In the genomic region with DNA sequence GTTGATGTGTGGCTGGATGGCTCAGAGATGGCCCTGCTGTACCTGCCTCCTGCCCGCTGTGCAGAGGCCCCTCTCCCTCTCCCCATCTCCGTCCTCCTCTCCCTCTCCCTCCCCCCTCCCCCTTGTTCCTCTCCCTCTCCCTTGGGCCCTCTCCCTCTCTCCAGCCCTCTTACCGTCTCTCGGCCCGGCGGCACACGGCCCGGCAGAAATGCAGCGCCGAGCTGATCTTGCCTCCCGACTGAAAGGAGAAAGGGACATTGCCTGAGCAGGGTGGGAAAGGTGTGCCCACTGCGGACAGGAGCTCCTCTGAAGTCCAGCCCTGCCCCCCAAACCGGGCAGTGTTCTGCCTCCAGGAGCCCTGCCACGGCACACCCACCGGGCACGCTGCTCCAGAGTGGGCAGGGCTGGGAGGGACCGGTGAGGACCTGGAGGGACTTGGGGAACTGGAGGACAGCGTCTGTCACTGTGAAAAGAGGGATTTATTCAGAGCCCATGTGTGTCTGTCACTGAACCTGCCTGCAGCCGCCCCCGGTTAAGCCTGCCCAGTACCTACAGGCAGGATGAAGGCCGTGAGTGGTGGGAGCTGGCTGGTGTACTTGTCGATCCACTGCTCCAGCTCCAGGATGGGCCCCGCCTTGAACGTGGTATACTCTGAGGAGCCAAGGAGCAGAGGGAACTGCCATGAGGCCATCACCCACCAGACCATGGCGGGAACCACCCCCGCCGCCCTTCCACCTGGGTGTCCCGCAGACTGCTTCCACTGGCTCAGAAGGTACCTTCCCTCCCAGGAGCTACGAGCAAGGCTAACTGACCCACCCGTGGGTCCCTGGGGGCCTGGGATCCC, we compare ENCODE assay signal across 17 cellular contexts.
"Had no signal": no experiment of that assay in that cellular context is flagged by ENCODE, and none has a peak within 500 bp of the region (broad histone marks: within the 10 kb centered on the region; RNA-seq: fewer than 3 reads in every experiment).

No MANE protein-coding gene starts in this region.

- H3K27me3 Mint-ChIP-seq: dendritic cell treated with granulocyte-macrophage colony-stimulating factor and Interleukin-4, amounts not matched to agents 40 ng/mL and 50 ng/mL, for 4 days; effector memory CD8-positive, alpha-beta T cell; naive thymus-derived CD4-positive, alpha-beta T cell; progenitor cell of endocrine pancreas; stimulated activated naive CD8-positive, alpha-beta T cell treated with anti-CD3 and anti-CD28 coated beads, Interleukin-15, Interleukin-2, amounts not matched to agents 100 ng/mL and 50 ng/mL, for 24 hours had no signal

- H3K4me1 Mint-ChIP-seq: naive thymus-derived CD4-positive, alpha-beta T cell; stimulated activated effector memory CD8-positive, alpha-beta T cell treated with anti-CD3 and anti-CD28 coated beads, Interleukin-12 subunit alpha, Interleukin-12 subunit beta, amount 100 ng/mL, for 72 hours had no signal

- H3K9me3 Mint-ChIP-seq: effector memory CD8-positive, alpha-beta T cell had no signal

- H3K27ac Mint-ChIP-seq: dendritic cell treated with granulocyte-macrophage colony-stimulating factor and Interleukin-4, amounts not matched to agents 40 ng/mL and 50 ng/mL, for 4 days; effector memory CD8-positive, alpha-beta T cell; naive thymus-derived CD4-positive, alpha-beta T cell; progenitor cell of endocrine pancreas; stimulated activated effector memory CD8-positive, alpha-beta T cell treated with anti-CD3 and anti-CD28 coated beads, Interleukin-12 subunit alpha, Interleukin-12 subunit beta, amount 100 ng/mL, for 72 hours; stimulated activated naive CD8-positive, alpha-beta T cell treated with anti-CD3 and anti-CD28 coated beads, Interleukin-15, Interleukin-2, amounts not matched to agents 100 ng/mL and 50 ng/mL, for 24 hours had no signal

- H3K4me3 Mint-ChIP-seq: dendritic cell treated with granulocyte-macrophage colony-stimulating factor and Interleukin-4, amounts not matched to agents 40 ng/mL and 50 ng/mL, for 4 days; effector memory CD8-positive, alpha-beta T cell; naive thymus-derived CD4-positive, alpha-beta T cell; stimulated activated effector memory CD8-positive, alpha-beta T cell treated with anti-CD3 and anti-CD28 coated beads, Interleukin-12 subunit alpha, Interleukin-12 subunit beta, amount 100 ng/mL, for 72 hours; stimulated activated naive CD8-positive, alpha-beta T cell treated with anti-CD3 and anti-CD28 coated beads, Interleukin-15, Interleukin-2, amounts not matched to agents 100 ng/mL and 50 ng/mL, for 24 hours had no signal

- DNase-seq: cerebellar nuclear complex; effector memory CD8-positive, alpha-beta T cell; esophagus squamous epithelium; foreskin fibroblast; glutamatergic neuron; mammary epithelial cell; naive thymus-derived CD4-positive, alpha-beta T cell; nucleus accumbens; pancreas; stimulated activated CD4-positive, alpha-beta T cell treated with anti-CD3 and anti-CD28 coated beads, Interleukin-4, amount 100 ng/mL, for 1 hour; stimulated activated CD8-positive, alpha-beta memory T cell treated with anti-CD3 and anti-CD28 coated beads, Interleukin-4, amount 100 ng/mL, for 48 hours; trophoblast cell had no signal

- H3K27ac ChIP-seq: esophagus squamous epithelium, gastroesophageal sphincter, pancreas had no signal
